ENCODE assay signal across 10 cellular contexts in the genomic region with DNA sequence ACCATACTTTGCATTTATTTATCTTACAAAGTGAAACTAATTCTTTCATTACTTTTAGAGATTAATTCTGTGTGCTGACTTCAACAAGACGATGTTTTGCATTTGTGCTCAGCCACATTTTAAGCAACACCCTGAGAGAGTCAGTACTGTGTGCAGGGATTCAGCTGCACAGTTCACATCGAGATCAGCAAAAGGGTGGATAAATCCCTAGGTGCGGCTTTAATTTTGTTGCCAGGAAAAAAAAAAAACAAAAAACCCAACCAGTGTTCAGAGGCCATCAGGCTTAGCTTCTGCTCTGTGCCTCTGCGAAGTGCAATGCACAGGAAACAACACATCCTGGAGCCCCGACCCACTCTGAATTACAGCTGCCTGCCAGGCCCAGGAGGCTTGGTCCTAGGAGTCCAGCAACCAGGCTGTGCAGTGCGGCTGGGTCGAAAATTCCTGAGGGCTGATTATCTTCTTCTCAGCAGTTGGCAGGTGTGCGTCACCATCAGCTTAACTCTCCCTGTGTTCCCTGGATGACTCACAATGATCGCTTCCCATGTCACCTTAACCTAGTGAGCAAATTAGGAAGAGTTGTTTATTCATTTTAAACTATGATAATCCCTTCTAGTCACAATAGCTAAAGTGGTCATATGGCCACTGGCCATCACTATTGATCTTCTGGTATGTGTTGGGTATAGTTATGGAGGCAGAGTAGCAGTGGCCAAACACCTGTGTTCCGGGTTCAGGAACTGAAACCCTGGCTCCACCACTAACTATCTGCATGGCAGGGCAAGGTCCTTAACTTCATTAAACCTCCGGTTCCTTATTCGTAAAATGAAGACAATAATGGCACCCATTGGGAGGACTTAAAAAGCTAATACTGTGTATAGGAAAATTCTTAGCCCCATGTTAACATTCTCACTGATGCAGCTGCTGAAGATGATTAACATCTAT. TPM values are rescaled to one million over a fixed set of nuclear protein-coding genes. Genes with fewer than 3 reads are reported as not detected.
DNase-seq lines count a peak whose midpoint lies in the region; ATAC-seq, FAIRE-seq and TF ChIP-seq lines count a peak whose summit lies in the region.
"Had no signal": no experiment of that assay in that cellular context is flagged by ENCODE, and none has a peak within 500 bp of the region (broad histone marks: within the 10 kb centered on the region; RNA-seq: fewer than 3 reads in every experiment).

No MANE protein-coding gene starts in this region.

- ATAC-seq in GM21723 (IDR thresholded peaks at IDR 0.05; ENCODE audit: unreplicated experiment) (peak; percentile 57), HG03565 (IDR thresholded peaks at IDR 0.05; ENCODE audit: unreplicated experiment) (peak; percentile 62)

- peak; percentile 88 for FAIRE-seq in GM18507 (lab: Jason Lieb, UNC)

- no peak overlapping the region for H3K27ac Mint-ChIP-seq in progenitor cell of endocrine pancreas

- DNase-seq in GM18507 (ENCODE audit: extremely low spot score, insufficient read length, low read depth) = no peak
- DNase-seq in dermis microvascular lymphatic vessel endothelial cell (ENCODE audit: low read depth in 2 of 2) = peak; percentile 10 to 40
- no peak for DNase-seq in HuH-7.5 (ENCODE audit: low spot score)
- DNase-seq in progenitor cell of endocrine pancreas (ENCODE audit: low spot score, unreplicated experiment) = no peak
- no peak for DNase-seq in activated T-cell treated with anti-CD3 and anti-CD28 coated beads, Interleukin-2, amount 50 U/mL, for 48 hours
- DNase-seq in NCI-H1694 (lab: John Stamatoyannopoulos, UW) = no peak
- DNase-seq: NCI-H187 had no signal

- no peaks in the 10 kb centered on the region for H3K4me1 Mint-ChIP-seq in progenitor cell of endocrine pancreas (ENCODE audit: low read depth)

- peaks cover 19% of the 10 kb centered on the region for H3K27me3 Mint-ChIP-seq in progenitor cell of endocrine pancreas

- no peak for TF ChIP-seq CTCF in progenitor cell of endocrine pancreas (IDR thresholded peaks at IDR 0.05; ENCODE audit: unreplicated experiment)

- no peaks in the 10 kb centered on the region for H3K9me3 Mint-ChIP-seq in progenitor cell of endocrine pancreas (ENCODE audit: low read depth)

- no peaks in the 10 kb centered on the region for H3K36me3 Mint-ChIP-seq in progenitor cell of endocrine pancreas (ENCODE audit: insufficient read depth)

- H3K4me3 Mint-ChIP-seq in progenitor cell of endocrine pancreas (ENCODE audit: low read depth) = no peak overlapping the region

RNA-seq across cellular contexts. Expression of a gene that starts 31.2 kb away (rescaled TPM):
- 25.4 and 43.3 TPM in 2 replicates for total RNA-seq in dermis microvascular lymphatic vessel endothelial cell
- 39.8 and 40.7 TPM in 2 replicates for total RNA-seq in progenitor cell of endocrine pancreas

RNA-seq across cellular contexts. Expression of a gene that starts 31.3 kb away (rescaled TPM):
- under 0.01 TPM in 2 replicates for total RNA-seq in dermis microvascular lymphatic vessel endothelial cell
- not detected in 2 replicates for total RNA-seq in progenitor cell of endocrine pancreas
- total RNA-seq: vagina had no signal

RNA-seq across cellular contexts. Expression of a gene that starts 51.8 kb away (rescaled TPM):
- total RNA-seq in dermis microvascular lymphatic vessel endothelial cell = 24.3 and 29.3 TPM in 2 replicates
- 20.7 and 21.6 TPM in 2 replicates for total RNA-seq in progenitor cell of endocrine pancreas

RNA-seq across cellular contexts. Expression of a gene that starts 52.1 kb away (rescaled TPM):
- 1.1 and 5.3 TPM in 2 replicates for total RNA-seq in dermis microvascular lymphatic vessel endothelial cell
- total RNA-seq in progenitor cell of endocrine pancreas = 12.0 and 13.6 TPM in 2 replicates
- total RNA-seq: vagina had no signal

Comparison
In these comparisons a context has a peak if more than half of its experiments do, and no peak if none do; other contexts are left out.
1. DNase-seq: peak in dermis microvascular lymphatic vessel endothelial cell (2 of 2); none in GM18507 (single experiment), HuH-7.5 (single experiment), progenitor cell of endocrine pancreas (single experiment), activated T-cell treated with anti-CD3 and anti-CD28 coated beads, Interleukin-2, amount 50 U/mL, for 48 hours (0 of 2) and NCI-H1694 (single experiment).